9 cellular contexts compared by ENCODE assay signal in genomic region chr1:6033986-6034749, GRCh38. TPM values are rescaled to one million over a fixed set of nuclear protein-coding genes. Genes with fewer than 3 reads are reported as not detected.
DNase-seq lines count a peak whose midpoint lies in the region; ATAC-seq and TF ChIP-seq lines count a peak whose summit lies in the region.
"Had no signal": no experiment of that assay in that cellular context is flagged by ENCODE, and none has a peak within 500 bp of the region (broad histone marks: within the 10 kb centered on the region; RNA-seq: fewer than 3 reads in every experiment).

No MANE protein-coding gene starts in this region.

- DNase-seq in Daoy (ENCODE audit: low read depth) (peak; percentile 52), NCI-H1930 (lab: John Stamatoyannopoulos, UW) (peak; percentile 25 to 58), foreskin fibroblast (peak in 1 of 2 donors; percentile 61), occipital lobe (lab: John Stamatoyannopoulos, UW) (peak; percentile 82), epidermal melanocyte (ENCODE audit: insufficient read length, low spot score) (no peak)
- DNase-seq in activated T-cell treated with anti-CD3 and anti-CD28 coated beads, Interleukin-2, amount 50 U/mL, for 4 hours = peak; percentile 23
- DNase-seq in activated T-helper 1 cell treated with anti-CD3 and anti-CD28 coated beads, Interleukin-12 subunit alpha, Interleukin-12 subunit beta, Interleukin-2, Interleukin-4 antibody, amounts not matched to agents 30 ng/mL and 10 ng/mL and 1 ng/mL, durations not matched to agents 14 hours and 24 hours and 36 hours (ENCODE audit: low spot score) = no peak

- peaks cover 34% of the 10 kb centered on the region for H3K36me3 Mint-ChIP-seq in activated T-cell treated with anti-CD3 and anti-CD28 coated beads, Interleukin-2, amount 50 U/mL, for 4 hours (ENCODE audit: insufficient read depth)
- peaks cover 23% of the 10 kb centered on the region for H3K36me3 Mint-ChIP-seq in activated T-helper 1 cell treated with anti-CD3 and anti-CD28 coated beads, Interleukin-12 subunit alpha, Interleukin-12 subunit beta, Interleukin-2, Interleukin-4 antibody, amounts not matched to agents 30 ng/mL and 10 ng/mL and 1 ng/mL, durations not matched to agents 14 hours and 24 hours and 36 hours (ENCODE audit: low read depth)

- no peak overlapping the region for H3K27ac Mint-ChIP-seq in activated T-helper 1 cell treated with anti-CD3 and anti-CD28 coated beads, Interleukin-12 subunit alpha, Interleukin-12 subunit beta, Interleukin-2, Interleukin-4 antibody, amounts not matched to agents 30 ng/mL and 10 ng/mL and 1 ng/mL, durations not matched to agents 14 hours and 24 hours and 36 hours

- no peaks in the 10 kb centered on the region for H3K9me3 Mint-ChIP-seq in activated T-cell treated with anti-CD3 and anti-CD28 coated beads, Interleukin-2, amount 50 U/mL, for 4 hours
- H3K9me3 Mint-ChIP-seq in activated T-helper 1 cell treated with anti-CD3 and anti-CD28 coated beads, Interleukin-12 subunit alpha, Interleukin-12 subunit beta, Interleukin-2, Interleukin-4 antibody, amounts not matched to agents 30 ng/mL and 10 ng/mL and 1 ng/mL, durations not matched to agents 14 hours and 24 hours and 36 hours = no peaks in the 10 kb centered on the region

- no peak overlapping the region for H3K4me3 ChIP-seq in foreskin fibroblast (ENCODE audit: low read depth in 1 of 2, low read length in 2 of 2)
- H3K4me3 ChIP-seq: SJSA1 had no signal

- no peaks in the 10 kb centered on the region for H3K27me3 Mint-ChIP-seq in activated T-cell treated with anti-CD3 and anti-CD28 coated beads, Interleukin-2, amount 50 U/mL, for 4 hours (ENCODE audit: low read depth)
- H3K27me3 Mint-ChIP-seq in activated T-helper 1 cell treated with anti-CD3 and anti-CD28 coated beads, Interleukin-12 subunit alpha, Interleukin-12 subunit beta, Interleukin-2, Interleukin-4 antibody, amounts not matched to agents 30 ng/mL and 10 ng/mL and 1 ng/mL, durations not matched to agents 14 hours and 24 hours and 36 hours (ENCODE audit: insufficient read depth) = no peaks in the 10 kb centered on the region

- intact Hi-C loops in activated T-helper 1 cell treated with anti-CD3 and anti-CD28 coated beads, Interleukin-12 subunit alpha, Interleukin-12 subunit beta, Interleukin-2, Interleukin-4 antibody, amounts not matched to agents 30 ng/mL and 10 ng/mL and 1 ng/mL, durations not matched to agents 14 hours and 24 hours and 36 hours (cut with micrococcal nuclease) = no loop called here

- no peak overlapping the region for H3K4me3 Mint-ChIP-seq in activated T-cell treated with anti-CD3 and anti-CD28 coated beads, Interleukin-2, amount 50 U/mL, for 4 hours
- no peak overlapping the region for H3K4me3 Mint-ChIP-seq in activated T-helper 1 cell treated with anti-CD3 and anti-CD28 coated beads, Interleukin-12 subunit alpha, Interleukin-12 subunit beta, Interleukin-2, Interleukin-4 antibody, amounts not matched to agents 30 ng/mL and 10 ng/mL and 1 ng/mL, durations not matched to agents 14 hours and 24 hours and 36 hours

- peaks cover 83% of the 10 kb centered on the region for H3K4me1 Mint-ChIP-seq in activated T-cell treated with anti-CD3 and anti-CD28 coated beads, Interleukin-2, amount 50 U/mL, for 4 hours (ENCODE audit: low read depth)
- peaks cover 70% of the 10 kb centered on the region for H3K4me1 Mint-ChIP-seq in activated T-helper 1 cell treated with anti-CD3 and anti-CD28 coated beads, Interleukin-12 subunit alpha, Interleukin-12 subunit beta, Interleukin-2, Interleukin-4 antibody, amounts not matched to agents 30 ng/mL and 10 ng/mL and 1 ng/mL, durations not matched to agents 14 hours and 24 hours and 36 hours (ENCODE audit: low read depth)

- peak; percentile 61 to 71 for ATAC-seq in activated T-cell treated with anti-CD3 and anti-CD28 coated beads, Interleukin-2, amount 50 U/mL, for 4 hours
- ATAC-seq in GM18858 (IDR thresholded peaks at IDR 0.05; ENCODE audit: unreplicated experiment) = no peak

- TF ChIP-seq CTCF in foreskin fibroblast (IDR thresholded peaks at IDR 0.05; ENCODE audit: low read depth, low read length) = peak; percentile 59

RNA-seq across cellular contexts. Expression of gene KCNAB2, which starts 11.5 kb away (rescaled TPM):
- 8.3 and 12.7 TPM in 2 replicates for total RNA-seq in Daoy (2014; rRNA removed; shearing (Covaris generic))
- total RNA-seq in activated T-cell treated with anti-CD3 and anti-CD28 coated beads, Interleukin-2, amount 50 U/mL, for 4 hours = 100 to 1,000 TPM; 199 to 230 (median 202) TPM
- 5.1 TPM for total RNA-seq in occipital lobe
- 237 and 254 TPM in 2 replicates for total RNA-seq in activated T-helper 1 cell treated with anti-CD3 and anti-CD28 coated beads, Interleukin-12 subunit alpha, Interleukin-12 subunit beta, Interleukin-2, Interleukin-4 antibody, amounts not matched to agents 30 ng/mL and 10 ng/mL and 1 ng/mL, durations not matched to agents 14 hours and 24 hours and 36 hours

RNA-seq across cellular contexts. Expression of gene NPHP4, which starts 41.9 kb away (rescaled TPM):
- 3.9 and 5.3 TPM in 2 replicates for total RNA-seq in Daoy (2014; rRNA removed; shearing (Covaris generic))
- 1 to 10 TPM; 7.0 to 9.3 (median 7.1) TPM for total RNA-seq in activated T-cell treated with anti-CD3 and anti-CD28 coated beads, Interleukin-2, amount 50 U/mL, for 4 hours
- 8.6 TPM for total RNA-seq in occipital lobe
- total RNA-seq in activated T-helper 1 cell treated with anti-CD3 and anti-CD28 coated beads, Interleukin-12 subunit alpha, Interleukin-12 subunit beta, Interleukin-2, Interleukin-4 antibody, amounts not matched to agents 30 ng/mL and 10 ng/mL and 1 ng/mL, durations not matched to agents 14 hours and 24 hours and 36 hours = 18.3 and 18.6 TPM in 2 replicates

Comparison
In these comparisons a context has a peak if more than half of its experiments do, and no peak if none do; other contexts are left out.
1. DNase-seq: peak in Daoy (single experiment), NCI-H1930 (2 of 2), activated T-cell treated with anti-CD3 and anti-CD28 coated beads, Interleukin-2, amount 50 U/mL, for 4 hours (single experiment) and occipital lobe (single experiment); none in activated T-helper 1 cell treated with anti-CD3 and anti-CD28 coated beads, Interleukin-12 subunit alpha, Interleukin-12 subunit beta, Interleukin-2, Interleukin-4 antibody, amounts not matched to agents 30 ng/mL and 10 ng/mL and 1 ng/mL, durations not matched to agents 14 hours and 24 hours and 36 hours (single experiment) and epidermal melanocyte (single experiment).
2. RNA of gene KCNAB2, which starts 11.5 kb away (total RNA-seq): 237 to 254 TPM in activated T-helper 1 cell treated with anti-CD3 and anti-CD28 coated beads, Interleukin-12 subunit alpha, Interleukin-12 subunit beta, Interleukin-2, Interleukin-4 antibody, amounts not matched to agents 30 ng/mL and 10 ng/mL and 1 ng/mL, durations not matched to agents 14 hours and 24 hours and 36 hours and 199 to 230 TPM in activated T-cell treated with anti-CD3 and anti-CD28 coated beads, Interleukin-2, amount 50 U/mL, for 4 hours; 8.3 to 12.7 TPM in Daoy and 5.1 TPM in occipital lobe (single experiment); every median in the first group is over 10 times any median in the second.